1 cellular context compared by ENCODE assay signal in the genomic region with DNA sequence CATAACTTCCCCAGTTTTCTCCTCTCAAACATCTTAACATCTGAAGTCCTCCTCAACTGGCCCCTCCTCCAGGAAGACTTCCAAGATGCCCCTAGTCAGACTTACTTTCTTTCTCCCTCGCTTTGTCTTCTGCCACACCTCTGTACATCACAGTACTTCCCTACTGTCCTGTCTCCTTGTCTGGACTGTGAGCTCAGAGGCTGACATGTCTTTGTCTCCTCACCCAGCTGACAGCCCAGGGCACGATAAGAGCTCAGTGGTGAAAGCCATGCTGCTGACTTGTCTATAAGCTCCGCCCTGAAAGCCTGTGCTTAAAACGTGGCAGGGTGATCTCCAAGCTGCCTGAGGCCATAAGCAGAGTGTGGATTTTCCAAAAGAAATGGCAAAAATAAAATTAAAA.
TF ChIP-seq lines count a peak whose summit lies in the region.

No MANE protein-coding gene starts in this region.

TF ChIP-seq in K562, 482 proteins besides CTCF, POLR2A, EP300 and RAD21 (continued from another document and continues in another):
- TF ChIP-seq, protein P1, sequence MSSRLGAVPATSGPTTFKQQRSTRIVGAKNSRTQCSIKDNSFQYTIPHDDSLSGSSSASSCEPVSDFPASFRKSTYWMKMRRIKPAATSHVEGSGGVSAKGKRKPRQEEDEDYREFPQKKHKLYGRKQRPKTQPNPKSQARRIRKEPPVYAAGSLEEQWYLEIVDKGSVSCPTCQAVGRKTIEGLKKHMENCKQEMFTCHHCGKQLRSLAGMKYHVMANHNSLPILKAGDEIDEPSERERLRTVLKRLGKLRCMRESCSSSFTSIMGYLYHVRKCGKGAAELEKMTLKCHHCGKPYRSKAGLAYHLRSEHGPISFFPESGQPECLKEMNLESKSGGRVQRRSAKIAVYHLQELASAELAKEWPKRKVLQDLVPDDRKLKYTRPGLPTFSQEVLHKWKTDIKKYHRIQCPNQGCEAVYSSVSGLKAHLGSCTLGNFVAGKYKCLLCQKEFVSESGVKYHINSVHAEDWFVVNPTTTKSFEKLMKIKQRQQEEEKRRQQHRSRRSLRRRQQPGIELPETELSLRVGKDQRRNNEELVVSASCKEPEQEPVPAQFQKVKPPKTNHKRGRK (tag; IDR thresholded peaks at IDR 0.05): no peak
- TF ChIP-seq CREB3L1 (IDR thresholded peaks at IDR 0.05; ENCODE audit: borderline replicate concordance, low read depth) (peak; percentile 90; the same call in 1 of the 2 replicates), ZNF263 (CRISPR knock-in tag; IDR thresholded peaks at IDR 0.05; ENCODE audit: borderline replicate concordance) (no peak), GATA2 (CRISPR knock-in tag; IDR thresholded peaks at IDR 0.05) (peak; percentile 66), ZNF175 (CRISPR knock-in tag; IDR thresholded peaks at IDR 0.05; ENCODE audit: low read depth) (no peak), SRSF1 (IDR thresholded peaks at IDR 0.05; ENCODE audit: low read depth, low read length) (no peak), RBBP5 (IDR thresholded peaks at IDR 0.05; ENCODE audit: borderline replicate concordance, insufficient read depth, low read length, poor library complexity, severe bottlenecking) (no peak), CC2D1A (IDR thresholded peaks at IDR 0.05) (no peak), MTA1 (IDR thresholded peaks at IDR 0.05; ENCODE audit: borderline replicate concordance) (no peak), NR2C2 (CRISPR knock-in tag; IDR thresholded peaks at IDR 0.05) (no peak), NR2C2 (tag; IDR thresholded peaks at IDR 0.05) (no peak), MCM3 (IDR thresholded peaks at IDR 0.05) (no peak), TRIM24 (IDR thresholded peaks at IDR 0.05) (no peak), RHOXF2B (CRISPR knock-in tag; conservative IDR thresholded peaks at IDR 0.05) (no peak), C11orf30 (IDR thresholded peaks at IDR 0.05; ENCODE audit: low read depth) (no peak), ZNF12 (CRISPR knock-in tag; IDR thresholded peaks at IDR 0.05) (no peak), STAT6 (CRISPR knock-in tag; IDR thresholded peaks at IDR 0.05) (no peak), NR2C1 (IDR thresholded peaks at IDR 0.05) (no peak), NR2C1 (tag; IDR thresholded peaks at IDR 0.05) (no peak), HDAC2 (IDR thresholded peaks at IDR 0.05) (peak; percentile 91; the same call in 1 of the 2 replicates), ZNF395 (CRISPR knock-in tag; IDR thresholded peaks at IDR 0.05) (no peak)
- TF ChIP-seq, protein P2, sequence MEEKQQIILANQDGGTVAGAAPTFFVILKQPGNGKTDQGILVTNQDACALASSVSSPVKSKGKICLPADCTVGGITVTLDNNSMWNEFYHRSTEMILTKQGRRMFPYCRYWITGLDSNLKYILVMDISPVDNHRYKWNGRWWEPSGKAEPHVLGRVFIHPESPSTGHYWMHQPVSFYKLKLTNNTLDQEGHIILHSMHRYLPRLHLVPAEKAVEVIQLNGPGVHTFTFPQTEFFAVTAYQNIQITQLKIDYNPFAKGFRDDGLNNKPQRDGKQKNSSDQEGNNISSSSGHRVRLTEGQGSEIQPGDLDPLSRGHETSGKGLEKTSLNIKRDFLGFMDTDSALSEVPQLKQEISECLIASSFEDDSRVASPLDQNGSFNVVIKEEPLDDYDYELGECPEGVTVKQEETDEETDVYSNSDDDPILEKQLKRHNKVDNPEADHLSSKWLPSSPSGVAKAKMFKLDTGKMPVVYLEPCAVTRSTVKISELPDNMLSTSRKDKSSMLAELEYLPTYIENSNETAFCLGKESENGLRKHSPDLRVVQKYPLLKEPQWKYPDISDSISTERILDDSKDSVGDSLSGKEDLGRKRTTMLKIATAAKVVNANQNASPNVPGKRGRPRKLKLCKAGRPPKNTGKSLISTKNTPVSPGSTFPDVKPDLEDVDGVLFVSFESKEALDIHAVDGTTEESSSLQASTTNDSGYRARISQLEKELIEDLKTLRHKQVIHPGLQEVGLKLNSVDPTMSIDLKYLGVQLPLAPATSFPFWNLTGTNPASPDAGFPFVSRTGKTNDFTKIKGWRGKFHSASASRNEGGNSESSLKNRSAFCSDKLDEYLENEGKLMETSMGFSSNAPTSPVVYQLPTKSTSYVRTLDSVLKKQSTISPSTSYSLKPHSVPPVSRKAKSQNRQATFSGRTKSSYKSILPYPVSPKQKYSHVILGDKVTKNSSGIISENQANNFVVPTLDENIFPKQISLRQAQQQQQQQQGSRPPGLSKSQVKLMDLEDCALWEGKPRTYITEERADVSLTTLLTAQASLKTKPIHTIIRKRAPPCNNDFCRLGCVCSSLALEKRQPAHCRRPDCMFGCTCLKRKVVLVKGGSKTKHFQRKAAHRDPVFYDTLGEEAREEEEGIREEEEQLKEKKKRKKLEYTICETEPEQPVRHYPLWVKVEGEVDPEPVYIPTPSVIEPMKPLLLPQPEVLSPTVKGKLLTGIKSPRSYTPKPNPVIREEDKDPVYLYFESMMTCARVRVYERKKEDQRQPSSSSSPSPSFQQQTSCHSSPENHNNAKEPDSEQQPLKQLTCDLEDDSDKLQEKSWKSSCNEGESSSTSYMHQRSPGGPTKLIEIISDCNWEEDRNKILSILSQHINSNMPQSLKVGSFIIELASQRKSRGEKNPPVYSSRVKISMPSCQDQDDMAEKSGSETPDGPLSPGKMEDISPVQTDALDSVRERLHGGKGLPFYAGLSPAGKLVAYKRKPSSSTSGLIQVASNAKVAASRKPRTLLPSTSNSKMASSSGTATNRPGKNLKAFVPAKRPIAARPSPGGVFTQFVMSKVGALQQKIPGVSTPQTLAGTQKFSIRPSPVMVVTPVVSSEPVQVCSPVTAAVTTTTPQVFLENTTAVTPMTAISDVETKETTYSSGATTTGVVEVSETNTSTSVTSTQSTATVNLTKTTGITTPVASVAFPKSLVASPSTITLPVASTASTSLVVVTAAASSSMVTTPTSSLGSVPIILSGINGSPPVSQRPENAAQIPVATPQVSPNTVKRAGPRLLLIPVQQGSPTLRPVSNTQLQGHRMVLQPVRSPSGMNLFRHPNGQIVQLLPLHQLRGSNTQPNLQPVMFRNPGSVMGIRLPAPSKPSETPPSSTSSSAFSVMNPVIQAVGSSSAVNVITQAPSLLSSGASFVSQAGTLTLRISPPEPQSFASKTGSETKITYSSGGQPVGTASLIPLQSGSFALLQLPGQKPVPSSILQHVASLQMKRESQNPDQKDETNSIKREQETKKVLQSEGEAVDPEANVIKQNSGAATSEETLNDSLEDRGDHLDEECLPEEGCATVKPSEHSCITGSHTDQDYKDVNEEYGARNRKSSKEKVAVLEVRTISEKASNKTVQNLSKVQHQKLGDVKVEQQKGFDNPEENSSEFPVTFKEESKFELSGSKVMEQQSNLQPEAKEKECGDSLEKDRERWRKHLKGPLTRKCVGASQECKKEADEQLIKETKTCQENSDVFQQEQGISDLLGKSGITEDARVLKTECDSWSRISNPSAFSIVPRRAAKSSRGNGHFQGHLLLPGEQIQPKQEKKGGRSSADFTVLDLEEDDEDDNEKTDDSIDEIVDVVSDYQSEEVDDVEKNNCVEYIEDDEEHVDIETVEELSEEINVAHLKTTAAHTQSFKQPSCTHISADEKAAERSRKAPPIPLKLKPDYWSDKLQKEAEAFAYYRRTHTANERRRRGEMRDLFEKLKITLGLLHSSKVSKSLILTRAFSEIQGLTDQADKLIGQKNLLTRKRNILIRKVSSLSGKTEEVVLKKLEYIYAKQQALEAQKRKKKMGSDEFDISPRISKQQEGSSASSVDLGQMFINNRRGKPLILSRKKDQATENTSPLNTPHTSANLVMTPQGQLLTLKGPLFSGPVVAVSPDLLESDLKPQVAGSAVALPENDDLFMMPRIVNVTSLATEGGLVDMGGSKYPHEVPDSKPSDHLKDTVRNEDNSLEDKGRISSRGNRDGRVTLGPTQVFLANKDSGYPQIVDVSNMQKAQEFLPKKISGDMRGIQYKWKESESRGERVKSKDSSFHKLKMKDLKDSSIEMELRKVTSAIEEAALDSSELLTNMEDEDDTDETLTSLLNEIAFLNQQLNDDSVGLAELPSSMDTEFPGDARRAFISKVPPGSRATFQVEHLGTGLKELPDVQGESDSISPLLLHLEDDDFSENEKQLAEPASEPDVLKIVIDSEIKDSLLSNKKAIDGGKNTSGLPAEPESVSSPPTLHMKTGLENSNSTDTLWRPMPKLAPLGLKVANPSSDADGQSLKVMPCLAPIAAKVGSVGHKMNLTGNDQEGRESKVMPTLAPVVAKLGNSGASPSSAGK (IDR thresholded peaks at IDR 0.05): no peak; the same call in 1 of the 2 replicates
- TF ChIP-seq, protein P3, sequence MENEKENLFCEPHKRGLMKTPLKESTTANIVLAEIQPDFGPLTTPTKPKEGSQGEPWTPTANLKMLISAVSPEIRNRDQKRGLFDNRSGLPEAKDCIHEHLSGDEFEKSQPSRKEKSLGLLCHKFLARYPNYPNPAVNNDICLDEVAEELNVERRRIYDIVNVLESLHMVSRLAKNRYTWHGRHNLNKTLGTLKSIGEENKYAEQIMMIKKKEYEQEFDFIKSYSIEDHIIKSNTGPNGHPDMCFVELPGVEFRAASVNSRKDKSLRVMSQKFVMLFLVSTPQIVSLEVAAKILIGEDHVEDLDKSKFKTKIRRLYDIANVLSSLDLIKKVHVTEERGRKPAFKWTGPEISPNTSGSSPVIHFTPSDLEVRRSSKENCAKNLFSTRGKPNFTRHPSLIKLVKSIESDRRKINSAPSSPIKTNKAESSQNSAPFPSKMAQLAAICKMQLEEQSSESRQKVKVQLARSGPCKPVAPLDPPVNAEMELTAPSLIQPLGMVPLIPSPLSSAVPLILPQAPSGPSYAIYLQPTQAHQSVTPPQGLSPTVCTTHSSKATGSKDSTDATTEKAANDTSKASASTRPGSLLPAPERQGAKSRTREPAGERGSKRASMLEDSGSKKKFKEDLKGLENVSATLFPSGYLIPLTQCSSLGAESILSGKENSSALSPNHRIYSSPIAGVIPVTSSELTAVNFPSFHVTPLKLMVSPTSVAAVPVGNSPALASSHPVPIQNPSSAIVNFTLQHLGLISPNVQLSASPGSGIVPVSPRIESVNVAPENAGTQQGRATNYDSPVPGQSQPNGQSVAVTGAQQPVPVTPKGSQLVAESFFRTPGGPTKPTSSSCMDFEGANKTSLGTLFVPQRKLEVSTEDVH (IDR thresholded peaks at IDR 0.05; ENCODE audit: low read depth, partially characterized antibody): no peak
